Comparison of ENCODE assay signal across 8 cellular contexts in the genomic region with DNA sequence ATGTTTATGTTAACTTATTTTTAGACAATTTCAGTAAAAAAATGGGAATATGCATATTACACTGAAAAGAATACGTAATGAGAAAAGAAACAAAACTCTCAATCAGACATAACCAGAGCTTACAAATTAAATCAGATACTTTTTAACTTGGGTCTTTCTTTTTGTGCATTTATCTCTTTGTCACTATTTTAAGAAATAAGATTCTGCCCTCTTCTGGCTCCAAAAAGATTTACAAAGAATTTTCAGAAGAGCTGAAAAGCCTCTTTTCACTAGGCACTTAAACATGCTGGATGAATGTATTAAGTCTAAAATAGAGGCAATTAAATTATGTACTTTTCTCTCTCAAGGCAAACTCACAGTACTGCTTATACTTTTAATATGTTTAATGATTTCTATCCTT. TPM values are rescaled to one million over a fixed set of nuclear protein-coding genes. Genes with fewer than 3 reads are reported as not detected.
DNase-seq lines count a peak whose midpoint lies in the region; ATAC-seq, FAIRE-seq and TF ChIP-seq lines count a peak whose summit lies in the region.
"Had no signal": no experiment of that assay in that cellular context is flagged by ENCODE, and none has a peak within 500 bp of the region (broad histone marks: within the 10 kb centered on the region; RNA-seq: fewer than 3 reads in every experiment).

No MANE protein-coding gene starts in this region.

- no peaks in the 10 kb centered on the region for H3K4me1 Mint-ChIP-seq in neural crest cell

- no peaks in the 10 kb centered on the region for H3K27me3 Mint-ChIP-seq in neural crest cell (ENCODE audit: low read depth)

- FAIRE-seq in colon (lab: Jason Lieb, UNC), result peak; percentile 66

- TF ChIP-seq CTCF in GM12864 (IDR thresholded peaks at IDR 0.05; ENCODE audit: low read depth, low read length, missing control alignments) (peak; percentile 4), NB4 (IDR thresholded peaks at IDR 0.05; ENCODE audit: low read depth, low read length) (no peak), neural crest cell (conservative IDR thresholded peaks at IDR 0.05) (peak; percentile 63), uterus (IDR thresholded peaks at IDR 0.05) (peak in 2 of 4 experiments; percentile 30 to 42), lower lobe of right lung (IDR thresholded peaks at IDR 0.05) (no peak)

- H3K4me3 ChIP-seq in GM12864 (ENCODE audit: low read depth, low read length) (no peak overlapping the region), NB4 (ENCODE audit: low read depth, low read length) (no peak overlapping the region), uterus (no peak overlapping the region), lower lobe of right lung (no peak overlapping the region)

- H3K27ac ChIP-seq in uterus (no peak overlapping the region), lower lobe of right lung (no peak overlapping the region)

- H3K36me3 ChIP-seq in uterus, result no peaks in the 10 kb centered on the region
- H3K36me3 ChIP-seq in lower lobe of right lung, result peaks cover 31% of the 10 kb centered on the region

- H3K4me3 Mint-ChIP-seq in neural crest cell, result no peak overlapping the region

- H3K4me1 ChIP-seq in uterus, result peaks cover 0 to 5% of the 10 kb centered on the region in 2 donors
- no peaks in the 10 kb centered on the region for H3K4me1 ChIP-seq in lower lobe of right lung

- TF ChIP-seq POLR2A in NB4 (IDR thresholded peaks at IDR 0.05; ENCODE audit: extremely low read depth, insufficient read length), result no peak
- no peak for TF ChIP-seq POLR2A in uterus (IDR thresholded peaks at IDR 0.05)

- intact Hi-C loops in uterus (cut with DNase I; ENCODE audit: low total_unique reads), result no loop called here
- intact Hi-C loops in lower lobe of right lung (cut with DNase I), result loop anchor here (10.0 kb wide), 1 partner anchor 863 kb away; no protein-coding TSS in a partner anchor

- no peak overlapping the region for H3K27ac Mint-ChIP-seq in neural crest cell (ENCODE audit: unreplicated experiment)

- H3K9me3 Mint-ChIP-seq in neural crest cell, result no peaks in the 10 kb centered on the region

- DNase-seq in GM12864 (ENCODE audit: low read depth) (no peak), NB4 (ENCODE audit: low read depth) (peak; percentile 13), neural crest cell (ENCODE audit: low read depth, low spot score) (no peak), NCI-H2081 treated with DMSO at 0.1 percent for 48 hours (lab: John Stamatoyannopoulos, UW) (no peak), uterus (no peak), lower lobe of right lung (no peak)
- DNase-seq: NCI-H1436 treated with DMSO at 0.1 percent for 48 hours had no signal

- H3K27me3 ChIP-seq in uterus, result no peaks in the 10 kb centered on the region
- no peaks in the 10 kb centered on the region for H3K27me3 ChIP-seq in lower lobe of right lung (ENCODE audit: low read depth)

- H3K9me3 ChIP-seq in uterus (no peaks in the 10 kb centered on the region), lower lobe of right lung (no peaks in the 10 kb centered on the region)

- no peak for ATAC-seq in lower lobe of right lung

- H3K36me3 Mint-ChIP-seq in neural crest cell (ENCODE audit: low read depth), result peaks cover 18% of the 10 kb centered on the region

RNA-seq across cellular contexts. Expression of a gene that starts 55.5 kb away (rescaled TPM):
- total RNA-seq in neural crest cell (24.2 and 26.0 TPM in 2 replicates), uterus (10 to 100 TPM; 18.2 to 55.8 (median 41.0) TPM), lower lobe of right lung (22.3 TPM)

Comparison
In these comparisons a context has a peak if more than half of its experiments do, and no peak if none do; other contexts are left out.
1. CTCF ChIP-seq: peak in GM12864 (single experiment) and neural crest cell (single experiment); none in NB4 (single experiment) and lower lobe of right lung (single experiment).